In genomic region chrX:19343462-19344206, GRCh38 we compare ENCODE assay signal across 8 cellular contexts. TPM values are rescaled to one million over a fixed set of nuclear protein-coding genes. Genes with fewer than 3 reads are reported as not detected.
DNase-seq lines count a peak whose midpoint lies in the region; ATAC-seq and TF ChIP-seq lines count a peak whose summit lies in the region.

TSS of gene PDHA1 (plus strand) at chrX:19343927. CDS start at chrX:19344038, 111 bp downstream.

- H3K27me3 ChIP-seq in foreskin keratinocyte (no peaks in the 10 kb centered on the region), neuronal stem cell (ENCODE audit: control insufficient read depth in 3 of 3, insufficient read depth in 3 of 3, low read depth in 1 of 3, low read length in 3 of 3) (no peaks in the 10 kb centered on the region)

- CTCF ChIA-PET in HEK293T (lab: Yijun Ruan, JAX) = no interaction called here

- no peak within 1 kb of the TSS for H2BK15ac ChIP-seq in neuronal stem cell (ENCODE audit: low read length)

- H2BK5ac ChIP-seq in neuronal stem cell (ENCODE audit: low read length) = no peak within 1 kb of the TSS

- H2BK12ac ChIP-seq in neuronal stem cell (ENCODE audit: low read length) = no peak within 1 kb of the TSS

- peak within 1 kb of the TSS; percentile 90 for H3K9ac ChIP-seq in neuronal stem cell (ENCODE audit: low read depth, low read length, poor library complexity)

- peak within 1 kb of the TSS; percentile 65 for H3K23ac ChIP-seq in neuronal stem cell (ENCODE audit: low read depth, low read length, poor library complexity)

- H3K4me1 ChIP-seq in foreskin keratinocyte (no peaks in the 10 kb centered on the region), neuronal stem cell (ENCODE audit: control insufficient read depth in 2 of 2, insufficient read depth in 1 of 2, low read depth in 1 of 2, low read length in 2 of 2) (peaks cover 3% of the 10 kb centered on the region in 2 donors)

- H3K9me3 ChIP-seq in neuronal stem cell (replicated peaks in 1 of 2; ENCODE audit: control insufficient read depth in 2 of 2, insufficient read depth in 1 of 2, low read depth in 1 of 2, low read length in 2 of 2) = no peaks in the 10 kb centered on the region

- peak within 1 kb of the TSS; percentile 68 to 88 for H3K4me3 ChIP-seq in neuronal stem cell (ENCODE audit: low read length in 2 of 2)

- H3K79me1 ChIP-seq in neuronal stem cell (ENCODE audit: low read depth, low read length) = peaks cover 2% of the 10 kb centered on the region

- peak within 1 kb of the TSS; percentile 43 for H4K8ac ChIP-seq in neuronal stem cell (ENCODE audit: low read depth, low read length)

- POLR2A ChIA-PET in HEK293T (lab: Yijun Ruan, JAX) = no interaction called here

- peak within 1 kb of the TSS; percentile 71 for H3K18ac ChIP-seq in neuronal stem cell (ENCODE audit: low read length)

- H4K91ac ChIP-seq in neuronal stem cell (ENCODE audit: low read depth, low read length, poor library complexity) = no peak within 1 kb of the TSS

- peak; percentile 73 for DNase-seq in GF-D8 (lab: John Stamatoyannopoulos, UW)
- peak; percentile 89 for DNase-seq in HEK293T (ENCODE audit: extremely low spot score)
- peak; percentile 90 for DNase-seq in MV-4-11 (lab: John Stamatoyannopoulos, UW)
- peak; percentile 90 for DNase-seq in SK-MEL-5 (ENCODE audit: low read depth, low spot score)
- DNase-seq in activated naive CD4-positive, alpha-beta T cell treated with Interleukin-2 at 50 U/mL for 16 hours = peak; percentile 92
- DNase-seq in foreskin keratinocyte = peak; percentile 64 to 81
- peak; percentile 82 for DNase-seq in neuronal stem cell (ENCODE audit: low spot score)

- no CpG with 5 or more reads among the region's 64 CpGs for WGBS in neuronal stem cell (ENCODE audit: extremely low coverage in 2 of 2, insufficient read length in 2 of 2, insufficient replicate concordance in 1 of 2), 2 donors

- H3K4ac ChIP-seq in neuronal stem cell (ENCODE audit: low read length) = no peak within 1 kb of the TSS

- peak; percentile 95 for ATAC-seq in foreskin keratinocyte

- in situ Hi-C loops in SK-MEL-5 (cut with HindIII; ENCODE audit: low pct_unique_long_range_greater_than_20kb, low sequenced_read_pairs) = no loop called here

- H3K27ac ChIP-seq in foreskin keratinocyte = peak within 1 kb of the TSS; percentile 48
- peak within 1 kb of the TSS; percentile 66 for H3K27ac ChIP-seq in neuronal stem cell (replicated peaks; ENCODE audit: low read length)

- H2BK120ac ChIP-seq in neuronal stem cell (ENCODE audit: low read depth, low read length) = no peak within 1 kb of the TSS

- TF ChIP-seq CTCF in foreskin keratinocyte (conservative IDR thresholded peaks at IDR 0.05) (no peak), subcutaneous adipose tissue (IDR thresholded peaks at IDR 0.05; ENCODE audit: low read depth) (no peak)

- peak within 1 kb of the TSS; percentile 82 for H2AFZ ChIP-seq in neuronal stem cell (ENCODE audit: low read length)

- H3K36me3 ChIP-seq in neuronal stem cell (replicated peaks in 1 of 2; ENCODE audit: control insufficient read depth in 2 of 2, insufficient read depth in 2 of 2, low read length in 2 of 2) = no peaks in the 10 kb centered on the region

- H3K14ac ChIP-seq in neuronal stem cell (ENCODE audit: low read length) = no peak within 1 kb of the TSS

- peak within 1 kb of the TSS; percentile 54 for H3K4me2 ChIP-seq in neuronal stem cell (ENCODE audit: insufficient read depth, low read length, poor library complexity, severe bottlenecking)

- H2AK5ac ChIP-seq in neuronal stem cell (ENCODE audit: low read depth, low read length) = no peak within 1 kb of the TSS

TF ChIP-seq in HEK293T, 16 proteins besides CTCF, POLR2A, EP300 and RAD21:
- TF ChIP-seq ZNF384 (IDR thresholded peaks at IDR 0.05) (no peak), ELF4 (IDR thresholded peaks at IDR 0.05) (no peak; the same call in 1 of the 2 replicates), CTBP1 (IDR thresholded peaks at IDR 0.05; ENCODE audit: borderline replicate concordance) (no peak), FOXA1 (IDR thresholded peaks at IDR 0.05) (no peak), L3MBTL2 (conservative IDR thresholded peaks at IDR 0.05) (no peak), FOXM1 (IDR thresholded peaks at IDR 0.05; ENCODE audit: borderline replicate concordance) (no peak), FOXK2 (IDR thresholded peaks at IDR 0.05) (no peak), HDGF (IDR thresholded peaks at IDR 0.05; ENCODE audit: borderline replicate concordance) (no peak), SP1 (IDR thresholded peaks at IDR 0.05) (no peak), BHLHE40 (IDR thresholded peaks at IDR 0.05; ENCODE audit: borderline replicate concordance) (no peak), LEF1 (IDR thresholded peaks at IDR 0.05; ENCODE audit: borderline replicate concordance) (no peak), NFRKB (IDR thresholded peaks at IDR 0.05) (no peak)

RNA-seq across cellular contexts. Expression of gene PDHA1, which starts in this region (rescaled TPM):
- 220 and 264 TPM in 2 replicates for total RNA-seq in SK-MEL-5 (2014; rRNA removed; shearing (Covaris generic))
- 158 TPM in 2 replicates for polyA plus RNA-seq in SK-MEL-5 (2015; cell fraction: cytosol; rRNA removed)
- polyA plus RNA-seq in SK-MEL-5 (2015; cell fraction: nucleus; rRNA removed) = 141 and 166 TPM in 2 replicates
- total RNA-seq in foreskin keratinocyte (151 and 163 TPM in 2 replicates), subcutaneous adipose tissue (100 to 1,000 TPM in 1 of 4 donors, 10 to 100 TPM in 3; 55.3 to 163 (median 73.9) TPM)
- 201 and 213 TPM in 2 replicates for polyA plus RNA-seq in foreskin keratinocyte
- polyA plus RNA-seq in neuronal stem cell (2013, experiment 1 of 2) = 68.8 TPM
- 62.3 TPM for polyA plus RNA-seq in neuronal stem cell (2013, experiment 2 of 2)

Comparison
In these comparisons a context has a peak if more than half of its experiments do, and no peak if none do; other contexts are left out.
1. Peak in every context shown above with its lines: DNase-seq, ATAC-seq, H3K4me3 ChIP-seq and H3K27ac ChIP-seq.